8 cellular contexts compared by ENCODE assay signal in the genomic region with DNA sequence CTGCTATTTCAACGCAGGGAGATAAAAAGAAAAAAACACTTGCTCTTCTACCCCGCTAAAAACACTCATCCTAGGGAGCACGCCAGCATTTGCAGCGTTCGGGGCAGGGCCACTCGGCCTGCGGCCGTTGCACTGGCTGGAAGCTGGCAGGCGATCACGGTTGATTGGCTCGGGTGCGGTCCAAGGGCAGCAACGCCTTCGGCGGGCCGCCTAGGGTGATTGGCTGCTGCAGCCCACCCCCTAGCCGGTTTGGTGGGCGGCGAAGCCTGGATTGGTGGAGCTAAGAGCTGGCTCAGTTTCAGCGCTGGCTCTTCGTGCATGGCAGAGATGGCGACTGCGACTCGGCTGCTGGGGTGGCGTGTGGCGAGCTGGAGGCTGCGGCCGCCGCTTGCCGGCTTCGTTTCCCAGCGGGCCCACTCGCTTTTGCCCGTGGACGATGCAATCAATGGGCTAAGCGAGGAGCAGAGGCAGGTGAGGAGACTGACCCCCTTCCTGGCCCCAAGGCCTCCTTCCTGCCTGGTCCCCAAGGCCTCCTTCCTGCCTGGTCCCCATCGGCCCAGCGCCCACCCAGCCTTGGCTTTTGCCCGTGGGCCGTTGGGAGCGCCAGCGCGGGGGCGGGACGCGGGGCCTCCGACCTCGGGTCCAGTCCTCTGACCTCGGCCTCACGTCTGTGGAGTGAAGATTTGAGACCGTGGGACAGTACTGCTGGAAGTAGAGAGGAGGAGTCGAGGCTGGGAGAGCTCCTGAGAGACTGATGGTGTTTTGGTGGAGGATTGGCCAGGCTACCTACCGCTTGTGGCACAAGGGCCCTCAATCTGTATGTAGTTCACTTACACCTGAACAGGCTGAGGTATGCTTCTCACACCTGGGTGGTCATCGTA. TPM values are rescaled to one million over a fixed set of nuclear protein-coding genes. Genes with fewer than 3 reads are reported as not detected.
DNase-seq lines count a peak whose midpoint lies in the region; ATAC-seq and TF ChIP-seq lines count a peak whose summit lies in the region.

A gene (plus strand): TSS at position 295 of the 881 bp plus-strand sequence. CDS start 33 bp downstream, at position 328.

- peak within 1 kb of the TSS; percentile 68 to 88 (median 74) for H3K4me3 ChIP-seq in Peyer's patch
- H3K4me3 ChIP-seq in muscle layer of colon (ENCODE audit: low read depth in 1 of 2, low read length in 2 of 2): peak within 1 kb of the TSS; percentile 70 to 87

- ATAC-seq in GM21723 (IDR thresholded peaks at IDR 0.05; ENCODE audit: unreplicated experiment) (peak; percentile 77), esophagus mucosa (peak; percentile 96)

- H3K27ac ChIP-seq in Peyer's patch: peak within 1 kb of the TSS; percentile 54 to 88 (median 62)
- peak within 1 kb of the TSS; percentile 95 for H3K27ac ChIP-seq in muscle layer of colon (ENCODE audit: low read depth, low read length)

- peaks cover 0 to 8% (median 0%) of the 10 kb centered on the region in 3 donors for H3K36me3 ChIP-seq in Peyer's patch
- peaks cover 26% of the 10 kb centered on the region for H3K36me3 ChIP-seq in muscle layer of colon (ENCODE audit: insufficient read depth, low read length)

- TF ChIP-seq CTCF in Peyer's patch (IDR thresholded peaks at IDR 0.05): peak in 1 of 6 experiments; percentile 14

- DNase-seq in DMS153 treated with DMSO at 0.1 percent for 48 hours (lab: John Stamatoyannopoulos, UW; ENCODE audit: unreplicated experiment) (peak; percentile 52), KG1 (lab: John Stamatoyannopoulos, UW) (peak; percentile 94), Peyer's patch (peak; percentile 89 to 96 (median 95))
- peak; percentile 92 to 95 for DNase-seq in activated T-cell treated with anti-CD3 and anti-CD28 coated beads, Interleukin-2, amount 50 U/mL, for 48 hours
- peak; percentile 81 for DNase-seq in stimulated activated CD8-positive, alpha-beta memory T cell treated with anti-CD3 and anti-CD28 coated beads, Interleukin-7, amount 100 ng/mL, for 24 hours (ENCODE audit: low read depth)

- peak within 1 kb of the TSS; percentile 86 for H3K9ac ChIP-seq in muscle layer of colon (ENCODE audit: low read length)

- H3K27me3 ChIP-seq in Peyer's patch (no peaks in the 10 kb centered on the region), muscle layer of colon (ENCODE audit: control insufficient read depth in 1 of 2, insufficient read depth in 2 of 2, low read length in 2 of 2) (no peaks in the 10 kb centered on the region)

- peaks cover 2 to 22% (median 9%) of the 10 kb centered on the region in 4 donors for H3K4me1 ChIP-seq in Peyer's patch
- H3K4me1 ChIP-seq in muscle layer of colon (ENCODE audit: insufficient read depth, low read length): peaks cover 20% of the 10 kb centered on the region

- H3K9me3 ChIP-seq in Peyer's patch: no peaks in the 10 kb centered on the region
- H3K9me3 ChIP-seq in muscle layer of colon (ENCODE audit: low read length): no peaks in the 10 kb centered on the region

- TF ChIP-seq POLR2A in Peyer's patch (IDR thresholded peaks at IDR 0.05): peak; percentile 65 to 72

RNA-seq across cellular contexts. Expression of the gene that starts here (rescaled TPM):
- total RNA-seq in Peyer's patch: 10 to 100 TPM; 42.9 to 87.6 (median 71.1) TPM
- total RNA-seq in esophagus mucosa: 14.7 TPM

Comparison
In these comparisons a context has a peak if more than half of its experiments do, and no peak if none do; other contexts are left out.
1. Peak in every context shown above with its lines: DNase-seq, ATAC-seq, H3K4me3 ChIP-seq and H3K27ac ChIP-seq.